In genomic region chr1:8365661-8366362, GRCh38 we compare ENCODE assay signal across 20 cellular contexts. TPM values are rescaled to one million over a fixed set of nuclear protein-coding genes. Genes with fewer than 3 reads are reported as not detected.
DNase-seq lines count a peak whose midpoint lies in the region; ATAC-seq, FAIRE-seq and TF ChIP-seq lines count a peak whose summit lies in the region.
"Had no signal": no experiment of that assay in that cellular context is flagged by ENCODE, and none has a peak within 500 bp of the region (broad histone marks: within the 10 kb centered on the region; RNA-seq: fewer than 3 reads in every experiment).

No MANE protein-coding gene starts in this region.

- peak in 1 of 2 donors; percentile 13 for DNase-seq in heart right ventricle
- no peak for DNase-seq in Right ventricle myocardium superior
- DNase-seq in effector memory CD8-positive, alpha-beta T cell, result no peak
- DNase-seq in osteocyte (ENCODE audit: extremely low spot score, unreplicated experiment), result no peak
- DNase-seq in activated gamma-delta T cell treated with Interleukin-2 at 50 U/mL for 16 hours, result no peak
- DNase-seq in urothelium cell line (ENCODE audit: low spot score), result no peak
- DNase-seq in activated CD8-positive, alpha-beta memory T cell treated with anti-CD3 and anti-CD28 coated beads, Interleukin-2, amount 50 U/mL, for 4 hours, result no peak
- DNase-seq: activated CD4-positive, alpha-beta T cell treated with anti-CD3 and anti-CD28 coated beads, Interleukin-2, amount 50 U/mL, for 1 hour; activated T-cell treated with anti-CD3 and anti-CD28 coated beads for 4 hours; DMS79 treated with DMSO at 0.1 percent for 48 hours; foreskin keratinocyte; KBM-7; kidney glomerular epithelial cell; NCI-H2029; NK-92 treated with Interleukin-12 subunit alpha and Interleukin-12 subunit beta, amount 100 ng/mL, for 24 hours; RPMI8226 had no signal

- no peak for FAIRE-seq in urothelium cell line (lab: Jason Lieb, UNC)

- H3K4me3 Mint-ChIP-seq in effector memory CD8-positive, alpha-beta T cell, result no peak overlapping the region
- no peak overlapping the region for H3K4me3 Mint-ChIP-seq in osteocyte (ENCODE audit: unreplicated experiment)
- H3K4me3 Mint-ChIP-seq: natural killer cell treated with Interleukin-12 subunit alpha and Interleukin-12 subunit beta and Interleukin-15 and Interleukin-18, amount 100 ng/mL, for 72 hours had no signal

- TF ChIP-seq CTCF in heart right ventricle (IDR thresholded peaks at IDR 0.05) (no peak), osteocyte (IDR thresholded peaks at IDR 0.05) (no peak)

- H3K27ac ChIP-seq in heart right ventricle, result peak overlapping the region in 6 of 10 donors; percentile 0 to 93 (median 56)
- H3K27ac ChIP-seq: foreskin keratinocyte, suprapubic skin had no signal

- no peak overlapping the region for H3K4me3 ChIP-seq in heart right ventricle
- H3K4me3 ChIP-seq: breast epithelium, suprapubic skin had no signal

- H3K27me3 Mint-ChIP-seq in effector memory CD8-positive, alpha-beta T cell, result no peaks in the 10 kb centered on the region
- H3K27me3 Mint-ChIP-seq in osteocyte (ENCODE audit: unreplicated experiment), result no peaks in the 10 kb centered on the region
- H3K27me3 Mint-ChIP-seq: natural killer cell treated with Interleukin-12 subunit alpha and Interleukin-12 subunit beta and Interleukin-15 and Interleukin-18, amount 100 ng/mL, for 72 hours had no signal

- WGBS in heart right ventricle, 2 donors, result 89 to 90% methylated on average over 24 of the region's 24 CpGs

- TF ChIP-seq POLR2A in GM18505 (IDR thresholded peaks at IDR 0.05; ENCODE audit: borderline replicate concordance, extremely low read depth, insufficient read depth, insufficient read length), result no peak

- ATAC-seq in heart right ventricle, result peak in 1 of 8 donors; percentile 26
- no peak for ATAC-seq in Right ventricle myocardium superior (ENCODE audit: poor library complexity)
- no peak for ATAC-seq in effector memory CD8-positive, alpha-beta T cell (replicated peaks)
- no peak for ATAC-seq in GM18505 (IDR thresholded peaks at IDR 0.05; ENCODE audit: unreplicated experiment)
- ATAC-seq: foreskin keratinocyte; natural killer cell treated with Interleukin-12 subunit alpha and Interleukin-12 subunit beta and Interleukin-15 and Interleukin-18, amount 100 ng/mL, for 72 hours had no signal

- peak overlapping the region; percentile 62 to 67 for H3K27ac Mint-ChIP-seq in effector memory CD8-positive, alpha-beta T cell
- peak overlapping the region; percentile 50 for H3K27ac Mint-ChIP-seq in osteocyte (ENCODE audit: unreplicated experiment)
- H3K27ac Mint-ChIP-seq: natural killer cell treated with Interleukin-12 subunit alpha and Interleukin-12 subunit beta and Interleukin-15 and Interleukin-18, amount 100 ng/mL, for 72 hours had no signal

- no peaks in the 10 kb centered on the region for H3K9me3 ChIP-seq in heart right ventricle
- H3K9me3 ChIP-seq: breast epithelium, suprapubic skin had no signal

- H3K4me1 ChIP-seq in heart right ventricle, result peaks cover 20 to 87% (median 71%) of the 10 kb centered on the region in 9 donors

- H3K36me3 Mint-ChIP-seq in effector memory CD8-positive, alpha-beta T cell (ENCODE audit: insufficient read depth), result peaks cover 54% of the 10 kb centered on the region
- peaks cover 21% of the 10 kb centered on the region for H3K36me3 Mint-ChIP-seq in osteocyte (ENCODE audit: unreplicated experiment)
- H3K36me3 Mint-ChIP-seq: natural killer cell treated with Interleukin-12 subunit alpha and Interleukin-12 subunit beta and Interleukin-15 and Interleukin-18, amount 100 ng/mL, for 72 hours had no signal

- H3K36me3 ChIP-seq in heart right ventricle, result peaks cover 0 to 75% (median 18%) of the 10 kb centered on the region in 9 donors
- H3K36me3 ChIP-seq: breast epithelium had no signal

- H3K4me1 Mint-ChIP-seq in effector memory CD8-positive, alpha-beta T cell (ENCODE audit: low read depth in 2 of 2), result peaks cover 20 to 21% of the 10 kb centered on the region in 2 donors
- H3K4me1 Mint-ChIP-seq in osteocyte (ENCODE audit: unreplicated experiment), result peaks cover 39% of the 10 kb centered on the region

- intact Hi-C loops in heart right ventricle (cut with DNase I) (loop anchor here in 1 of 10 donors (10.0 kb wide), 1 partner anchor 159 kb away; no protein-coding TSS in a partner anchor), Right ventricle myocardium superior (cut with DNase I) (no loop called here)

- H3K27me3 ChIP-seq in heart right ventricle, result no peaks in the 10 kb centered on the region
- H3K27me3 ChIP-seq: breast epithelium, foreskin keratinocyte, suprapubic skin had no signal

- no peaks in the 10 kb centered on the region for H3K9me3 Mint-ChIP-seq in effector memory CD8-positive, alpha-beta T cell
- H3K9me3 Mint-ChIP-seq in osteocyte (ENCODE audit: unreplicated experiment), result no peaks in the 10 kb centered on the region
- H3K9me3 Mint-ChIP-seq: natural killer cell treated with Interleukin-12 subunit alpha and Interleukin-12 subunit beta and Interleukin-15 and Interleukin-18, amount 100 ng/mL, for 72 hours had no signal

RNA-seq across cellular contexts. Expression of gene SLC45A1, which starts 47.9 kb away (rescaled TPM):
- total RNA-seq in heart right ventricle, result 1 to 10 TPM in 7 of 10 donors, under 1 TPM in 3; 0.53 to 2.7 (median 1.5) TPM
- polyA plus RNA-seq in heart right ventricle, result 1 to 10 TPM; 3.2 to 4.1 TPM
- total RNA-seq in Right ventricle myocardium superior, result 1.9 TPM
- 2.9 and 3.2 TPM in 2 replicates for total RNA-seq in osteocyte
